Comparison of ENCODE assay signal across 1 cellular context in genomic region chr7:152025077-152025936, GRCh38.
TF ChIP-seq lines count a peak whose summit lies in the region.

Gene GALNT11 (plus strand): TSS chr7:152025674. CDS start chr7:152094228, 68,554 bp downstream.

TF ChIP-seq in K562, 482 proteins besides CTCF, POLR2A, EP300 and RAD21 (continued from another document and continues in another):
- TF ChIP-seq TRIM25 (IDR thresholded peaks at IDR 0.05; ENCODE audit: borderline replicate concordance) (peak; percentile 58; the same call in 1 of the 2 replicates), OTX1 (CRISPR knock-in tag; IDR thresholded peaks at IDR 0.05) (no peak), ZNF140 (CRISPR knock-in tag; IDR thresholded peaks at IDR 0.05) (no peak), BDP1 (IDR thresholded peaks at IDR 0.05; ENCODE audit: insufficient read depth, insufficient read length) (no peak), CHAMP1 (IDR thresholded peaks at IDR 0.05) (no peak), CBX5 (IDR thresholded peaks at IDR 0.05; ENCODE audit: borderline replicate concordance, low read depth) (0 out of 2 replicates have a peak, but pooled peaks have one; percentile 31), ZC3H11A (IDR thresholded peaks at IDR 0.05; ENCODE audit: low read depth, low read length) (no peak), NR2F6 (CRISPR knock-in tag; IDR thresholded peaks at IDR 0.05) (no peak), MYBL2 (IDR thresholded peaks at IDR 0.05; ENCODE audit: low read depth) (no peak), MYBL2 (CRISPR knock-in tag; IDR thresholded peaks at IDR 0.05; ENCODE audit: borderline replicate concordance) (no peak), ZNF316 (IDR thresholded peaks at IDR 0.05) (0 out of 2 replicates have a peak, but pooled peaks have one; percentile 20), HOMEZ (CRISPR knock-in tag; IDR thresholded peaks at IDR 0.05) (no peak), HLTF (IDR thresholded peaks at IDR 0.05) (peak; percentile 93), HNRNPH1 (optimal IDR thresholded peaks at IDR 0.05; ENCODE audit: low read depth, low read length) (no peak), POLR2G (IDR thresholded peaks at IDR 0.05; ENCODE audit: low read depth, low read length) (peak; percentile 94), FUS (optimal IDR thresholded peaks at IDR 0.05; ENCODE audit: low read depth, low read length) (no peak), GATAD2A (IDR thresholded peaks at IDR 0.05) (peak; percentile 67; the same call in 1 of the 2 replicates), ATF4 (CRISPR knock-in tag; IDR thresholded peaks at IDR 0.05) (peak; percentile 61; the same call in 1 of the 2 replicates), RBBP5 (IDR thresholded peaks at IDR 0.05; ENCODE audit: borderline replicate concordance, insufficient read depth, low read length, poor library complexity, severe bottlenecking) (peak; percentile 81), CBX1 (IDR thresholded peaks at IDR 0.05; ENCODE audit: low read depth) (peak; percentile 93), RFX7 (CRISPR knock-in tag; IDR thresholded peaks at IDR 0.05) (no peak), ZBTB2 (IDR thresholded peaks at IDR 0.05) (peak; percentile 78; the same call in 1 of the 2 replicates), RHOXF2B (CRISPR knock-in tag; conservative IDR thresholded peaks at IDR 0.05) (no peak), ZNF431 (CRISPR knock-in tag; IDR thresholded peaks at IDR 0.05) (peak; percentile 57; the same call in 1 of the 2 replicates), MYNN (IDR thresholded peaks at IDR 0.05) (no peak), MYNN (CRISPR knock-in tag; IDR thresholded peaks at IDR 0.05) (no peak), RB1 (IDR thresholded peaks at IDR 0.05; ENCODE audit: low read depth) (peak; percentile 96), SPI1 (IDR thresholded peaks at IDR 0.05; ENCODE audit: borderline replicate concordance, low read depth, low read length) (no peak), HDGF (IDR thresholded peaks at IDR 0.05) (peak; percentile 88; the same call in 1 of the 2 replicates), CSDE1 (IDR thresholded peaks at IDR 0.05) (peak in 1 of 2 experiments; percentile 53; a peak in 2 of 4 replicates), MECOM (CRISPR knock-in tag; IDR thresholded peaks at IDR 0.05) (peak; percentile 68; the same call in 1 of the 2 replicates), BHLHE40 (IDR thresholded peaks at IDR 0.05; ENCODE audit: low read length) (peak; percentile 78), ZNF121 (CRISPR knock-in tag; conservative IDR thresholded peaks at IDR 0.05) (peak; percentile 100), ZNF507 (tag; conservative IDR thresholded peaks at IDR 0.05) (no peak), CREB1 (IDR thresholded peaks at IDR 0.05) (peak; percentile 98), CREB1 (CRISPR knock-in tag; IDR thresholded peaks at IDR 0.05) (peak; percentile 96), GTF2E2 (tag; IDR thresholded peaks at IDR 0.05) (peak; percentile 83), RBM39 (optimal IDR thresholded peaks at IDR 0.05; ENCODE audit: low read depth, low read length) (no peak), ZNF277 (CRISPR knock-in tag; IDR thresholded peaks at IDR 0.05; ENCODE audit: borderline replicate concordance) (no peak), DPF2 (IDR thresholded peaks at IDR 0.05) (peak; percentile 54), HSF4 (CRISPR knock-in tag; IDR thresholded peaks at IDR 0.05; ENCODE audit: borderline replicate concordance) (no peak), JUN (IDR thresholded peaks at IDR 0.05; ENCODE audit: borderline replicate concordance, low read depth, low read length) (peak; percentile 78; the same call in 1 of the 2 replicates), JUN (CRISPR knock-in tag; IDR thresholded peaks at IDR 0.05; ENCODE audit: borderline replicate concordance) (peak; percentile 48; the same call in 1 of the 2 replicates), ELF2 (CRISPR knock-in tag; IDR thresholded peaks at IDR 0.05) (no peak), SLC30A9 (CRISPR knock-in tag; IDR thresholded peaks at IDR 0.05) (no peak), THAP12 (CRISPR knock-in tag; IDR thresholded peaks at IDR 0.05) (peak; percentile 52; the same call in 1 of the 2 replicates), PRDM10 (IDR thresholded peaks at IDR 0.05; ENCODE audit: partially characterized antibody) (no peak), ZNF274 (IDR thresholded peaks at IDR 0.05; ENCODE audit: borderline replicate concordance, low read depth, low read length) (no peak), XRCC4 (IDR thresholded peaks at IDR 0.05; ENCODE audit: extremely low read depth, insufficient read depth, insufficient read length) (no peak), CREM (IDR thresholded peaks at IDR 0.05; ENCODE audit: low read depth) (peak; percentile 97), ZBTB7A (IDR thresholded peaks at IDR 0.05; ENCODE audit: borderline replicate concordance, control insufficient read depth, low read depth, low read length) (no peak), NR2C1 (IDR thresholded peaks at IDR 0.05) (no peak), NR2C1 (tag; IDR thresholded peaks at IDR 0.05) (no peak), ZNF76 (CRISPR knock-in tag; IDR thresholded peaks at IDR 0.05; ENCODE audit: borderline replicate concordance) (0 out of 2 replicates have a peak, but pooled peaks have one; percentile 7), SRSF3 (IDR thresholded peaks at IDR 0.05; ENCODE audit: insufficient read depth, low read length) (no peak), ZEB2 (IDR thresholded peaks at IDR 0.05) (no peak), ZNF778 (CRISPR knock-in tag; IDR thresholded peaks at IDR 0.05) (no peak), TEAD1 (CRISPR knock-in tag; IDR thresholded peaks at IDR 0.05) (peak in 1 of 2 experiments; percentile 63; a peak in 1 of 4 replicates), HDAC6 (IDR thresholded peaks at IDR 0.05; ENCODE audit: low read depth, low read length) (no peak), TFAM (CRISPR knock-in tag; conservative IDR thresholded peaks at IDR 0.05) (no peak), HDAC1 (IDR thresholded peaks at IDR 0.05) (peak in 1 of 2 experiments; percentile 80; a peak in 2 of 4 replicates)
